22 cellular contexts compared by ENCODE assay signal in genomic region chr17:72878975-72879660, GRCh38.
"Had no signal": no experiment of that assay in that cellular context is flagged by ENCODE, and none has a peak within 500 bp of the region (broad histone marks: within the 10 kb centered on the region; RNA-seq: fewer than 3 reads in every experiment).

No MANE protein-coding gene starts in this region.

- H3K4me3 Mint-ChIP-seq: activated CD8-positive, alpha-beta T cell treated with anti-CD3 and anti-CD28 coated beads, Interleukin-2, amount 10 ng/mL, durations not matched to agents 7 days and 5 days; activated naive CD8-positive, alpha-beta T cell treated with anti-CD3 and anti-CD28 coated beads, Interleukin-2, amount 10 ng/mL, durations not matched to agents 7 days and 5 days; brain; T-helper 1 cell treated with Interleukin-12 subunit alpha and Interleukin-12 subunit beta and Interleukin-4 antibody, amounts not matched to agents 30 μg/mL and 1 μg/mL, for 36 hours had no signal

- H3K27ac ChIP-seq: SJSA1 had no signal

- H3K4me1 ChIP-seq: SJSA1 had no signal

- H3K4me3 ChIP-seq: SJSA1 had no signal

- H3K36me3 ChIP-seq: SJSA1 had no signal

- DNase-seq: activated CD4-positive, alpha-beta T cell treated with anti-CD3 and anti-CD28 coated beads for 48 hours; activated CD4-positive, alpha-beta T cell treated with anti-CD3 and anti-CD28 coated beads, Interleukin-2, amount 50 U/mL, for 4 hours; activated CD8-positive, alpha-beta memory T cell treated with anti-CD3 and anti-CD28 coated beads, Interleukin-2, amount 50 U/mL, for 48 hours; activated CD8-positive, alpha-beta T cell treated with anti-CD3 and anti-CD28 coated beads, Interleukin-2, amount 10 ng/mL, durations not matched to agents 7 days and 5 days; activated naive CD4-positive, alpha-beta T cell treated with anti-CD3 and anti-CD28 coated beads, Interleukin-2, amount 50 U/mL, for 16 hours; activated naive CD8-positive, alpha-beta T cell treated with anti-CD3 and anti-CD28 coated beads, Interleukin-2, amount 10 ng/mL, durations not matched to agents 7 days and 5 days; activated T-cell treated with anti-CD3 and anti-CD28 coated beads, Interleukin-2, amount 50 U/mL, for 1 hour; amniotic stem cell; Kasumi-1; KBM-7; NCI-H1048; NCI-H146; NCI-H187 treated with DMSO at 0.1 percent for 48 hours; NCI-H2081 treated with DMSO at 0.1 percent for 48 hours; NCI-H446 treated with DMSO at 0.1 percent for 48 hours; NCI-H526; NCI-H774; Right ventricle myocardium superior had no signal

- H3K27ac Mint-ChIP-seq: activated CD8-positive, alpha-beta T cell treated with anti-CD3 and anti-CD28 coated beads, Interleukin-2, amount 10 ng/mL, durations not matched to agents 7 days and 5 days; activated naive CD8-positive, alpha-beta T cell treated with anti-CD3 and anti-CD28 coated beads, Interleukin-2, amount 10 ng/mL, durations not matched to agents 7 days and 5 days; brain; T-helper 1 cell treated with Interleukin-12 subunit alpha and Interleukin-12 subunit beta and Interleukin-4 antibody, amounts not matched to agents 30 μg/mL and 1 μg/mL, for 36 hours had no signal

- H3K27me3 ChIP-seq: SJSA1 had no signal

- H3K4me1 Mint-ChIP-seq: activated naive CD8-positive, alpha-beta T cell treated with anti-CD3 and anti-CD28 coated beads, Interleukin-2, amount 10 ng/mL, durations not matched to agents 7 days and 5 days had no signal

- H3K27me3 Mint-ChIP-seq: activated naive CD8-positive, alpha-beta T cell treated with anti-CD3 and anti-CD28 coated beads, Interleukin-2, amount 10 ng/mL, durations not matched to agents 7 days and 5 days; brain had no signal

- ATAC-seq: activated CD4-positive, CD25-positive, alpha-beta regulatory T cell treated with anti-CD3 and anti-CD28 coated beads, Interleukin-2, amount 50 U/mL, for 24 hours; activated CD8-positive, alpha-beta T cell treated with anti-CD3 and anti-CD28 coated beads, Interleukin-2, amount 10 ng/mL, durations not matched to agents 7 days and 5 days had no signal
